In genomic region chr6:81751388-81752083, GRCh38 we compare ENCODE assay signal across 8 cellular contexts. TPM values are rescaled to one million over a fixed set of nuclear protein-coding genes. Genes with fewer than 3 reads are reported as not detected.
DNase-seq lines count a peak whose midpoint lies in the region; TF ChIP-seq lines count a peak whose summit lies in the region.

No MANE protein-coding gene starts in this region.

- H3K4me3 ChIP-seq in AG09309 (ENCODE audit: control insufficient read depth, low read depth, low read length) (peak overlapping the region; percentile 69), HEK293 (ENCODE audit: low read depth, low read length) (peak overlapping the region; percentile 95), mammary epithelial cell (replicated peaks in 1 of 3; ENCODE audit: insufficient read depth in 1 of 3, low read depth in 2 of 3, low read length in 3 of 3) (peak overlapping the region; percentile 90 to 96 (median 93)), spleen (peak overlapping the region; percentile 73 to 87 (median 84))

- POLR2A ChIA-PET in HEK293 (lab: Yijun Ruan, JAX), result interaction anchor here (1.3 to 2.4 kb wide), 3 partner anchors 15 to 254 kb away, joined by 6 to 20 read pairs (median 7); no protein-coding TSS in a partner anchor

- no peak for TF ChIP-seq POLR2A in spleen (IDR thresholded peaks at IDR 0.05)

- H3K4me2 ChIP-seq in mammary epithelial cell (ENCODE audit: insufficient read depth, low read depth, low read length), result peak overlapping the region; percentile 93

- 23% methylated on average over 14 of the region's 65 CpGs for WGBS in mammary epithelial cell (ENCODE audit: low coverage, missing lambda C conversion rate)
- WGBS in spleen, 5 donors, result 2 to 8% (median 4%) methylated on average over 37 to 65 of the region's 65 CpGs

- BruUV-seq in mammary epithelial cell (replicated peaks; lab: Mats Ljungman, UMichigan), result no TSS peak

- H3K27ac ChIP-seq in HEK293 (ENCODE audit: extremely low read depth, low read depth, low read length) (peak overlapping the region; percentile 72), mammary epithelial cell (ENCODE audit: insufficient read depth, low read depth, low read length) (peak overlapping the region; percentile 86), spleen (peak overlapping the region; percentile 90 to 99 (median 98))

- H3K9me3 ChIP-seq in HEK293 (ENCODE audit: control insufficient read depth, insufficient read depth, low read depth, low read length) (no peaks in the 10 kb centered on the region), mammary epithelial cell (replicated peaks; ENCODE audit: insufficient read depth, low read length) (no peaks in the 10 kb centered on the region), spleen (no peaks in the 10 kb centered on the region)

- H3K27me3 ChIP-seq in mammary epithelial cell (ENCODE audit: insufficient read depth, low read length) (no peaks in the 10 kb centered on the region), spleen (replicated peaks in 1 of 7) (no peaks in the 10 kb centered on the region)

- CTCF ChIA-PET in HEK293 (lab: Yijun Ruan, JAX), result interaction anchor here (0.6 to 1.4 kb wide), 7 partner anchors 8 to 209 kb away, joined by 3 to 6 read pairs (median 3); no protein-coding TSS in a partner anchor
- CTCF ChIA-PET in mammary epithelial cell (lab: Charles Lee; ENCODE audit: low non-redundant PET), result no interaction called here

- in situ Hi-C loops in mammary epithelial cell (cut with MboI; ENCODE audit: low sequenced_read_pairs in 2 of 2), result loop anchor here (25.0 kb wide), 2 partner anchors 261 to 1139 kb away; no protein-coding TSS in a partner anchor

- H2AFZ ChIP-seq in mammary epithelial cell (ENCODE audit: low read depth, low read length), result peak overlapping the region; percentile 97

- dilution Hi-C loops in mammary epithelial cell (cut with HindIII; ENCODE audit: low sequenced_read_pairs), result no loop called here

- intact Hi-C loops in mammary epithelial cell (cut with micrococcal nuclease), result loop anchor here (1.0 to 10.0 kb wide), 6 partner anchors 187 to 1617 kb away; no protein-coding TSS in a partner anchor
- intact Hi-C loops in spleen (cut with DNase I; ENCODE audit: low total_unique reads), result no loop called here

- H3K79me2 ChIP-seq in mammary epithelial cell (ENCODE audit: insufficient read depth, low read length), result peaks cover 16% of the 10 kb centered on the region

- H3K36me3 ChIP-seq in HEK293 (ENCODE audit: control insufficient read depth in 2 of 2, insufficient read depth in 1 of 2, low read length in 2 of 2) (peaks cover 0 to 22% of the 10 kb centered on the region in 2 experiments; a peak in 1 of 3 replicates), mammary epithelial cell (ENCODE audit: insufficient read depth, low read length) (no peaks in the 10 kb centered on the region), spleen (peaks cover 0 to 25% (median 0%) of the 10 kb centered on the region in 6 donors)

- no peaks in the 10 kb centered on the region for H4K20me1 ChIP-seq in mammary epithelial cell (ENCODE audit: insufficient read depth, low read length)

- H3K9ac ChIP-seq in mammary epithelial cell (ENCODE audit: insufficient read depth, low read length), result peak overlapping the region; percentile 83

- H3K4me1 ChIP-seq in HEK293 (ENCODE audit: control insufficient read depth, insufficient read depth, low read length) (peaks cover 2% of the 10 kb centered on the region; the same call in 1 of the 2 replicates), mammary epithelial cell (ENCODE audit: insufficient read depth, low read length) (peaks cover 13% of the 10 kb centered on the region), spleen (peaks cover 4 to 69% (median 56%) of the 10 kb centered on the region in 6 donors)

- TF ChIP-seq CTCF in AG09309 (IDR thresholded peaks at IDR 0.05; ENCODE audit: control insufficient read depth, insufficient read depth, low read depth, low read length, missing control alignments) (no peak), HEK293 (tag by site-specific recombination; IDR thresholded peaks at IDR 0.05) (no peak), mammary epithelial cell (conservative IDR thresholded peaks at IDR 0.05 in 1 of 2, IDR thresholded peaks at IDR 0.05 in 1 of 2; ENCODE audit: extremely low read depth in 1 of 2, insufficient read depth in 1 of 2, low read depth in 1 of 2, low read length in 2 of 2) (no peak), spleen (IDR thresholded peaks at IDR 0.05 in 8 of 11, conservative IDR thresholded peaks at IDR 0.05 in 3 of 11) (no peak)

- DNase-seq in AG09309 (ENCODE audit: low read depth) (no peak), T1000 (lab: John Stamatoyannopoulos, UW) (peak; percentile 9), mammary epithelial cell (peak; percentile 44), iris pigment epithelial cell (ENCODE audit: low read depth) (peak; percentile 61), spleen (peak; percentile 94), GM19240 (ENCODE audit: insufficient read length, low spot score) (no peak), NCI-H2227 treated with DMSO at 0.1 percent for 48 hours (lab: John Stamatoyannopoulos, UW) (no peak)

TF ChIP-seq in HEK293, 187 proteins besides CTCF, POLR2A, EP300 and RAD21 (continues in another document):
- TF ChIP-seq ZNF600 (tag by site-specific recombination; IDR thresholded peaks at IDR 0.05), result peak; percentile 96
- TF ChIP-seq HIC1 (tag by site-specific recombination; IDR thresholded peaks at IDR 0.05), result peak; percentile 50; the same call in 1 of the 2 replicates
- peak; percentile 87; the same call in 1 of the 2 replicates for TF ChIP-seq PBX3 (CRISPR knock-in tag; IDR thresholded peaks at IDR 0.05)
- TF ChIP-seq KLF8 (tag by site-specific recombination; IDR thresholded peaks at IDR 0.05), result no peak
- no peak for TF ChIP-seq ZNF266 (tag by site-specific recombination; IDR thresholded peaks at IDR 0.05; ENCODE audit: low read depth)
- TF ChIP-seq ZNF335 (tag by site-specific recombination; conservative IDR thresholded peaks at IDR 0.05), result peak; percentile 91
- TF ChIP-seq ZBTB20 (tag by site-specific recombination; IDR thresholded peaks at IDR 0.05), result peak; percentile 73
- TF ChIP-seq, protein P1, sequence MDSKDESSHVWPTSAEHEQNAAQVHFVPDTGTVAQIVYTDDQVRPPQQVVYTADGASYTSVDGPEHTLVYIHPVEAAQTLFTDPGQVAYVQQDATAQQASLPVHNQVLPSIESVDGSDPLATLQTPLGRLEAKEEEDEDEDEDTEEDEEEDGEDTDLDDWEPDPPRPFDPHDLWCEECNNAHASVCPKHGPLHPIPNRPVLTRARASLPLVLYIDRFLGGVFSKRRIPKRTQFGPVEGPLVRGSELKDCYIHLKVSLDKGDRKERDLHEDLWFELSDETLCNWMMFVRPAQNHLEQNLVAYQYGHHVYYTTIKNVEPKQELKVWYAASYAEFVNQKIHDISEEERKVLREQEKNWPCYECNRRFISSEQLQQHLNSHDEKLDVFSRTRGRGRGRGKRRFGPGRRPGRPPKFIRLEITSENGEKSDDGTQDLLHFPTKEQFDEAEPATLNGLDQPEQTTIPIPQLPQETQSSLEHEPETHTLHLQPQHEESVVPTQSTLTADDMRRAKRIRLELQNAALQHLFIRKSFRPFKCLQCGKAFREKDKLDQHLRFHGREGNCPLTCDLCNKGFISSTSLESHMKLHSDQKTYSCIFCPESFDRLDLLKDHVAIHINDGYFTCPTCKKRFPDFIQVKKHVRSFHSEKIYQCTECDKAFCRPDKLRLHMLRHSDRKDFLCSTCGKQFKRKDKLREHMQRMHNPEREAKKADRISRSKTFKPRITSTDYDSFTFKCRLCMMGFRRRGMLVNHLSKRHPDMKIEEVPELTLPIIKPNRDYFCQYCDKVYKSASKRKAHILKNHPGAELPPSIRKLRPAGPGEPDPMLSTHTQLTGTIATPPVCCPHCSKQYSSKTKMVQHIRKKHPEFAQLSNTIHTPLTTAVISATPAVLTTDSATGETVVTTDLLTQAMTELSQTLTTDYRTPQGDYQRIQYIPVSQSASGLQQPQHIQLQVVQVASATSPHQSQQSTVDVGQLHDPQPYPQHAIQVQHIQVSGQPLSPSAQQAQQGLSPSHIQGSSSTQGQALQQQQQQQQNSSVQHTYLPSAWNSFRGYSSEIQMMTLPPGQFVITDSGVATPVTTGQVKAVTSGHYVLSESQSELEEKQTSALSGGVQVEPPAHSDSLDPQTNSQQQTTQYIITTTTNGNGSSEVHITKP (tag by site-specific recombination; IDR thresholded peaks at IDR 0.05), result peak; percentile 57; the same call in 1 of the 2 replicates
- peak; percentile 76 for TF ChIP-seq SCRT2 (tag by site-specific recombination; IDR thresholded peaks at IDR 0.05)
- no peak for TF ChIP-seq ZNF37A (tag by site-specific recombination; IDR thresholded peaks at IDR 0.05)
- 0 out of 2 replicates have a peak, but pooled peaks have one; percentile 10 for TF ChIP-seq HOXD13 (CRISPR knock-in tag; IDR thresholded peaks at IDR 0.05; ENCODE audit: borderline replicate concordance)

RNA-seq across cellular contexts. Expression of gene TENT5A, which starts 0.9 kb away (rescaled TPM):
- total RNA-seq in mammary epithelial cell (1 to 10 TPM; 2.6 to 4.7 TPM), spleen (10 to 100 TPM in 6 of 7 donors, 1 to 10 TPM in 1; 10.0 to 25.2 (median 17.4) TPM)
- polyA plus RNA-seq in mammary epithelial cell (1.8 TPM), spleen (1 to 10 TPM; 3.0 to 5.8 (median 4.4) TPM)
- polyA minus RNA-seq in mammary epithelial cell, result 1.1 TPM

Comparison
In these comparisons a context has a peak if more than half of its experiments do, and no peak if none do; other contexts are left out.
1. DNase-seq: peak in T1000 (single experiment), mammary epithelial cell (single experiment), iris pigment epithelial cell (single experiment) and spleen (single experiment); none in AG09309 (single experiment), GM19240 (single experiment) and NCI-H2227 treated with DMSO at 0.1 percent for 48 hours (single experiment).
2. Peak in every context shown above with its lines, with median percentiles within 50 percentile points of each other: H3K4me3 ChIP-seq and H3K27ac ChIP-seq.